8 cellular contexts compared by ENCODE assay signal in the genomic region with DNA sequence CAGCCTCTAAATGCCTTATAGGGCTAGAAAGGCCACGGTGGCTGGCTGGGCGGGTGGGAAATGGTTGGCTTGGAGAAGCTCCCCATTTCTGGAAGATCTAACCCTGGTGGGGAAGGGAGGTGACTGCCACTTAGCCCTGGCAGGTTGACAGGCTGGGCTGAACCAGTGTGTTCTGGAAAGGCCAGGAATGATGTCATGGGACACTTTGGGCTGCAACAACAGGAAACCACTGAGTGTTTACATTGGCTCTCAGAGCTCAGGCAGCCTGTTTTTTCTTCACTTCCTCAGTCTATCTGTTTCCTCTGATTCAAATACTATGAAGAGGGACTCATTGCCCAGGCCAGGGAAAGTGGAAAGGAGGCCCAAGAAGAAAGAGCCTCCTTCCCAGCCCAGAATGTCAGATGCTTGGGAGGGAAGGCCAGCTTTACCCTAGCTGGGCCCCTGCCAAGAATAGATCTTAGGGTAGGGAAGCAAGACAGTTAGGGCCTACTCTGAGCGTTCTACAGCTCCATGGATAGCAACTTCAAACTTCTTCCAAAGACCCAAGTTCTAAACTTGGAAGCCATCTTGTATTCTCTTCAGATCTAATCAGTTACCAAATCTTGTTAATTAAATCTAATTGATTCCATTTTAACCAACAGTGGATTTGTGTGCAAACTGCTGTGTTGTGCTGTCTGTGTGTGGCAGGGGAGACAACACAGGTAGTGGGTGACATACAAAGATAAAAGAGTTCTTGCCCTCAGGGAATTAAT.
DNase-seq lines count a peak whose midpoint lies in the region; ATAC-seq, FAIRE-seq and TF ChIP-seq lines count a peak whose summit lies in the region.

No MANE protein-coding gene starts in this region.

- H3K4me1 ChIP-seq in upper lobe of left lung, result peaks cover 21 to 56% (median 38%) of the 10 kb centered on the region in 4 donors
- H3K4me1 ChIP-seq in A673 (ENCODE audit: insufficient read depth, low read length, poor library complexity, severe bottlenecking), result peaks cover 8% of the 10 kb centered on the region

- DNase-seq in GM12892 (ENCODE audit: insufficient read length) (no peak), Kasumi-1 (lab: John Stamatoyannopoulos, UW) (peak; percentile 46 to 50), dorsolateral prefrontal cortex (peak in 2 of 10 donors; percentile 11 to 36), midbrain (lab: John Stamatoyannopoulos, UW) (peak; percentile 11), upper lobe of left lung (peak in 1 of 2 donors; percentile 93), A673 (ENCODE audit: low spot score) (no peak)
- DNase-seq in activated CD4-positive, alpha-beta T cell treated with anti-CD3 and anti-CD28 coated beads for 4 hours, result peak; percentile 37 to 43

- TF ChIP-seq CTCF in dorsolateral prefrontal cortex (IDR thresholded peaks at IDR 0.05 in 54 of 56, conservative IDR thresholded peaks at IDR 0.05 in 2 of 56; ENCODE audit: low read depth in 1 of 56, partially characterized antibody in 56 of 56) (peak in 4 of 56 donors; percentile 10 to 23 (median 12)), upper lobe of left lung (IDR thresholded peaks at IDR 0.05) (peak; percentile 23 to 63 (median 54)), A673 (conservative IDR thresholded peaks at IDR 0.05; ENCODE audit: low read depth, low read length) (no peak)

- H3K36me3 ChIP-seq in upper lobe of left lung (no peaks in the 10 kb centered on the region), A673 (ENCODE audit: insufficient read depth, low read length, poor library complexity, severe bottlenecking) (no peaks in the 10 kb centered on the region)

- H3K27me3 ChIP-seq in dorsolateral prefrontal cortex (peaks cover 0 to 76% (median 16%) of the 10 kb centered on the region in 45 donors), upper lobe of left lung (no peaks in the 10 kb centered on the region), A673 (replicated peaks; ENCODE audit: insufficient read depth, low read depth, low read length, poor library complexity) (no peaks in the 10 kb centered on the region)

- ATAC-seq in upper lobe of left lung (ENCODE audit: low FRiP score in 2 of 2), result peak; percentile 89 to 96
- ATAC-seq in GM21360 (IDR thresholded peaks at IDR 0.05; ENCODE audit: unreplicated experiment), result no peak

- 0 to 19% methylated on average over 1 to 3 of the region's 3 CpGs for WGBS in upper lobe of left lung, 2 donors

- intact Hi-C loops in dorsolateral prefrontal cortex (cut with DNase I) (no loop called here), A673 (cut with micrococcal nuclease; ENCODE audit: unreplicated experiment) (no loop called here)

- H3K4me3 ChIP-seq in dorsolateral prefrontal cortex, result no peak overlapping the region
- H3K4me3 ChIP-seq in upper lobe of left lung, result no peak overlapping the region
- no peak overlapping the region for H3K4me3 ChIP-seq in A673 (ENCODE audit: low read depth, low read length, poor library complexity, severe bottlenecking)

- FAIRE-seq in GM12892 (lab: Jason Lieb, UNC), result peak; percentile 88

- no TSS peak for BruUV-seq in A673 (replicated peaks; lab: Mats Ljungman, UMichigan)

- CTCF ChIA-PET in A673 (lab: Charles Lee), result no interaction called here

- TF ChIP-seq POLR2A in GM12892 (IDR thresholded peaks at IDR 0.05; ENCODE audit: low read depth, low read length), result no peak
- peak in 1 of 4 donors; percentile 40 for TF ChIP-seq POLR2A in upper lobe of left lung (IDR thresholded peaks at IDR 0.05)

- POLR2A ChIA-PET in A673 (lab: Charles Lee; ENCODE audit: low non-redundant PET), result no interaction called here

- peak overlapping the region in 55 of 59 donors; percentile 18 to 88 (median 71) for H3K27ac ChIP-seq in dorsolateral prefrontal cortex
- peak overlapping the region; percentile 80 to 90 (median 84) for H3K27ac ChIP-seq in upper lobe of left lung
- H3K27ac ChIP-seq in A673 (ENCODE audit: low read depth, low read length, poor library complexity, severe bottlenecking), result no peak overlapping the region

- H3K9me3 ChIP-seq in upper lobe of left lung, result no peaks in the 10 kb centered on the region
- no peaks in the 10 kb centered on the region for H3K9me3 ChIP-seq in A673 (ENCODE audit: low read depth, low read length, poor library complexity, severe bottlenecking)

- TF ChIP-seq EP300 in upper lobe of left lung (IDR thresholded peaks at IDR 0.05), result peak in 2 of 4 donors; percentile 91 to 100

Comparison
In these comparisons a context has a peak if more than half of its experiments do, and no peak if none do; other contexts are left out.
1. DNase-seq: peak in Kasumi-1 (2 of 2), activated CD4-positive, alpha-beta T cell treated with anti-CD3 and anti-CD28 coated beads for 4 hours (2 of 2) and midbrain (single experiment); none in GM12892 (single experiment) and A673 (single experiment).